ENCODE assay signal across 9 cellular contexts in the genomic region with DNA sequence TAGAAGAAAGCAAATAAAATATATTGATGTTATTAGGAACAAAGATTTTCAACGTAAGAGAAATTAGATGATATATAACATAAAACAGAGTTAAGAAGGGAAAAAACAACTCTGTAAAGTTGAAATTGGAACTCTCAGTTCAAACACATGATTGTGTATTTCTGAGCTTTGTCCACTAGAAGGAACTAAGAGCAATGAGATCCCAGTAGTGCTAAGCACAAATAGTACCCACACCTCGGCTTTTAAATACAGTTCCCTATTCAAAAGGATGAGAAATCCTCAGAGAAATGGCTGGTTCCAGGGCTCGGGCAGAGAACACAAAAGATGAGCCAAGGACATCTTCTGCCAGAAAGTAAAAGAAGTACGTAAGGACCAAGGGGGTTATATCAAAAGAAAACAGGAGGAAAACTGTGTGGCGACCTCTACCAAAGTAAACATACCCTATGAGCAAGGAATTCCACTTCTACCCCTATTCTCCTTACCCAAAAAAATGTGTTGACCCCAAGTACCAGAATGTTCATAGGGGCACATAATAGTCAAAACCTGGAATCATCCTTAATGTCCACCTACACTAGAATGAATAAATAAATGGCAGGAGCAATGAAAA.
A peak's percentile ranks its signal among the peaks of the same experiment; 100 is the strongest.
DNase-seq lines count a peak whose midpoint lies in the region; ATAC-seq, FAIRE-seq and TF ChIP-seq lines count a peak whose summit lies in the region.
"Had no signal": no experiment of that assay in that cellular context is flagged by ENCODE, and none has a peak within 500 bp of the region (broad histone marks: within the 10 kb centered on the region; RNA-seq: fewer than 3 reads in every experiment).

No MANE protein-coding gene starts in this region.

- H3K79me1 ChIP-seq in H9 (ENCODE audit: insufficient read depth, low read depth, low read length, poor library complexity, severe bottlenecking) = no peaks in the 10 kb centered on the region

- no peak for FAIRE-seq in pancreas (lab: Jason Lieb, UNC)

- H3K27ac Mint-ChIP-seq in H9 (peak overlapping the region in 1 of 3 experiments; percentile 26; a peak in 2 of 7 replicates), endodermal cell (no peak overlapping the region)
- H3K27ac Mint-ChIP-seq: brain had no signal

- H3K4me3 Mint-ChIP-seq in H9 (no peak overlapping the region), endodermal cell (no peak overlapping the region)
- H3K4me3 Mint-ChIP-seq: brain had no signal

- H2AK5ac ChIP-seq in H9 (ENCODE audit: insufficient read length, low read length) = no peak overlapping the region

- no peak overlapping the region for H2BK120ac ChIP-seq in H9 (ENCODE audit: low read depth, low read length, poor library complexity, severe bottlenecking)

- H2BK20ac ChIP-seq in H9 (ENCODE audit: low read depth, low read length, poor library complexity, severe bottlenecking) = no peak overlapping the region

- H3K27me3 Mint-ChIP-seq in H9 (ENCODE audit: low read depth) (no peaks in the 10 kb centered on the region), endodermal cell (ENCODE audit: insufficient read depth) (no peaks in the 10 kb centered on the region)

- H3K4ac ChIP-seq in H9 (ENCODE audit: low read depth, low read length) = no peak overlapping the region

- H4K20me1 ChIP-seq in H9 (ENCODE audit: control insufficient read depth, insufficient read depth, insufficient read length) = peaks cover 2% of the 10 kb centered on the region

- no peak overlapping the region for H3K14ac ChIP-seq in H9 (ENCODE audit: insufficient read depth, low read length)

- no peak overlapping the region for H3K56ac ChIP-seq in H9 (ENCODE audit: insufficient read length, low read depth, low read length)

- H2BK12ac ChIP-seq in H9 (ENCODE audit: insufficient read length, low read depth, low read length) = no peak overlapping the region

- no peak overlapping the region for H4K8ac ChIP-seq in H9 (replicated peaks; ENCODE audit: insufficient read length, low read depth, low read length)

- H4K91ac ChIP-seq in H9 (ENCODE audit: insufficient read length, low read depth, low read length) = no peak overlapping the region

- DNase-seq in H9 = no peak
- peak; percentile 52 for DNase-seq in OCI-M1 (lab: John Stamatoyannopoulos, UW)
- no peak for DNase-seq in endodermal cell
- no peak for DNase-seq in pancreas
- no peak for DNase-seq in kidney tubule cell (ENCODE audit: low spot score)
- no peak for DNase-seq in caudate nucleus (lab: John Stamatoyannopoulos, UW)
- DNase-seq: activated CD4-positive, CD25-positive, alpha-beta regulatory T cell had no signal

- no peak overlapping the region for H3K9ac ChIP-seq in H9 (ENCODE audit: extremely low read depth, insufficient read length, low read length)
- no peak overlapping the region for H3K9ac ChIP-seq in endodermal cell (ENCODE audit: extremely low read depth, low read length, poor library complexity, severe bottlenecking)

- H2BK15ac ChIP-seq in H9 (ENCODE audit: low read depth, low read length) = no peak overlapping the region

- no peak overlapping the region for H3T11ph ChIP-seq in H9 (ENCODE audit: low read length)

- no peaks in the 10 kb centered on the region for H3K9me3 Mint-ChIP-seq in H9
- H3K9me3 Mint-ChIP-seq in endodermal cell = no peaks in the 10 kb centered on the region
- H3K9me3 Mint-ChIP-seq: brain had no signal

- H3K79me2 ChIP-seq in H9 (ENCODE audit: insufficient read depth, low read length) = no peaks in the 10 kb centered on the region

- no peak overlapping the region for H3K23ac ChIP-seq in H9 (ENCODE audit: insufficient read length, low read depth, low read length)

- H2AFZ ChIP-seq in H9 (ENCODE audit: low read length) = no peak overlapping the region

- H3K4me1 Mint-ChIP-seq in H9 (peaks cover 0 to 3% of the 10 kb centered on the region in 2 experiments; a peak in 2 of 4 replicates), endodermal cell (peaks cover 1% of the 10 kb centered on the region)

- intact Hi-C loops in pancreas (cut with DNase I) = no loop called here

- H3K36me3 ChIP-seq in endodermal cell (ENCODE audit: control insufficient read depth, insufficient read depth, low read length) (no peaks in the 10 kb centered on the region), pancreas (no peaks in the 10 kb centered on the region)

- TF ChIP-seq CTCF in H9 (conservative IDR thresholded peaks at IDR 0.05) (peak; percentile 43), endodermal cell (conservative IDR thresholded peaks at IDR 0.05) (peak; percentile 59), pancreas (IDR thresholded peaks at IDR 0.05) (peak in 2 of 4 donors; percentile 19 to 28)

- H3K4me1 ChIP-seq in H9 (ENCODE audit: insufficient read depth, low read length) = no peaks in the 10 kb centered on the region
- no peaks in the 10 kb centered on the region for H3K4me1 ChIP-seq in endodermal cell (ENCODE audit: control insufficient read depth, insufficient read depth, low read length)
- H3K4me1 ChIP-seq in pancreas = peaks cover 0 to 10% (median 0%) of the 10 kb centered on the region in 3 donors

- H3K27me3 ChIP-seq in H9 (ENCODE audit: insufficient read depth, low read length) = no peaks in the 10 kb centered on the region
- no peaks in the 10 kb centered on the region for H3K27me3 ChIP-seq in endodermal cell (ENCODE audit: control insufficient read depth, insufficient read depth, low read length, poor library complexity, severe bottlenecking)
- no peaks in the 10 kb centered on the region for H3K27me3 ChIP-seq in pancreas

- ATAC-seq in pancreas (peak in 3 of 4 donors; percentile 73 to 89 (median 83)), GM21786 (IDR thresholded peaks at IDR 0.05; ENCODE audit: unreplicated experiment) (no peak)

- no peaks in the 10 kb centered on the region for H3K9me3 ChIP-seq in H9 (ENCODE audit: control insufficient read depth, low read depth, low read length)
- no peaks in the 10 kb centered on the region for H3K9me3 ChIP-seq in endodermal cell (ENCODE audit: control insufficient read depth, low read length)
- H3K9me3 ChIP-seq in pancreas = no peaks in the 10 kb centered on the region

- no peak overlapping the region for H3K4me3 ChIP-seq in endodermal cell (ENCODE audit: low read length)
- H3K4me3 ChIP-seq in pancreas = no peak overlapping the region

- H4K5ac ChIP-seq in H9 (ENCODE audit: insufficient read length, low read depth, low read length) = no peak overlapping the region

- no peaks in the 10 kb centered on the region for H3K36me3 Mint-ChIP-seq in H9 (ENCODE audit: insufficient read depth in 1 of 3, low read depth in 3 of 3)
- H3K36me3 Mint-ChIP-seq in endodermal cell (ENCODE audit: low read depth) = no peaks in the 10 kb centered on the region
- H3K36me3 Mint-ChIP-seq: brain had no signal

- H2BK5ac ChIP-seq in H9 (ENCODE audit: insufficient read length, low read length) = no peak overlapping the region

- H3K27ac ChIP-seq in H9 (ENCODE audit: insufficient read length, low read depth, low read length) (no peak overlapping the region), endodermal cell (ENCODE audit: low read depth, low read length) (no peak overlapping the region), pancreas (no peak overlapping the region), caudate nucleus (ENCODE audit: low read depth, low read length) (no peak overlapping the region)

- no peak overlapping the region for H3K18ac ChIP-seq in H9 (ENCODE audit: insufficient read length, low read depth, low read length)

- H3K23me2 ChIP-seq in H9 (ENCODE audit: insufficient read length, low read depth, low read length, poor library complexity, severe bottlenecking) = no peaks in the 10 kb centered on the region

- WGBS in H9 (ENCODE audit: extremely low coverage, insufficient read length, low lambda C conversion rate) = no CpG with 5 or more reads among the region's 5 CpGs
- 66 to 80% methylated on average over 4 to 5 of the region's 5 CpGs for WGBS in endodermal cell (ENCODE audit: insufficient coverage in 1 of 2, insufficient read length in 1 of 2), 2 experiments
- 17 to 26% methylated on average over 5 of the region's 5 CpGs for WGBS in pancreas, 2 donors

- H3K4me2 ChIP-seq in H9 (ENCODE audit: insufficient read depth, insufficient read length, low read length) = no peak overlapping the region
